ENCODE assay signal across 8 cellular contexts in genomic region chr11:117179048-117179999, GRCh38. TPM values are rescaled to one million over a fixed set of nuclear protein-coding genes. Genes with fewer than 3 reads are reported as not detected.
DNase-seq lines count a peak whose midpoint lies in the region; ATAC-seq, FAIRE-seq and TF ChIP-seq lines count a peak whose summit lies in the region.

No MANE protein-coding gene starts in this region.

- DNase-seq in SK-N-MC (ENCODE audit: low read depth, low spot score) (peak; percentile 22), K562 (ENCODE audit: extremely low read depth in 1 of 4, low spot score in 3 of 4) (peak in 3 of 4 experiments; percentile 27 to 65 (median 51)), inferior parietal cortex (ENCODE audit: extremely low spot score) (peak; percentile 14), NCI-H187 treated with DMSO at 0.1 percent for 48 hours (lab: John Stamatoyannopoulos, UW) (no peak)
- DNase-seq in stimulated activated CD4-positive, alpha-beta T cell treated with anti-CD3 and anti-CD28 coated beads, Interleukin-1b, Interleukin-23, amount 100 ng/mL, for 4 hours (ENCODE audit: low read depth in 2 of 2), result peak; percentile 15 to 27

- no peak for TF ChIP-seq CTCF in K562 (IDR thresholded peaks at IDR 0.05 in 2 of 3, conservative IDR thresholded peaks at IDR 0.05 in 1 of 3; ENCODE audit: insufficient read depth in 2 of 3, low read depth in 1 of 3, low read length in 3 of 3)

- H3K36me3 ChIP-seq in ACC112 (ENCODE audit: insufficient read depth, low read length), result no peaks in the 10 kb centered on the region
- no peaks in the 10 kb centered on the region for H3K36me3 ChIP-seq in SK-N-MC (ENCODE audit: insufficient read depth, low read length)
- peaks cover 22% of the 10 kb centered on the region for H3K36me3 ChIP-seq in K562 (ENCODE audit: control insufficient read depth, insufficient read depth, low read length)

- intact Hi-C loops in K562 (cut with micrococcal nuclease), result loop anchor here (2.0 kb wide), 1 partner anchor 35 kb away; the partner anchor contains the start of gene PAFAH1B2

- no peaks in the 10 kb centered on the region for H3K9me1 ChIP-seq in K562 (ENCODE audit: control insufficient read depth, insufficient read depth, low read length)

- peaks cover 11% of the 10 kb centered on the region for H3K79me2 ChIP-seq in ACC112 (ENCODE audit: control insufficient read depth, insufficient read depth, low read length, unreplicated experiment)
- H3K79me2 ChIP-seq in K562 (ENCODE audit: control insufficient read depth, insufficient read depth, low read length), result peaks cover 18% of the 10 kb centered on the region

- peak overlapping the region; percentile 86 for H3K4me2 ChIP-seq in K562 (ENCODE audit: insufficient read depth, low read length)

- TF ChIP-seq RAD21 in K562 (CRISPR knock-in tag; conservative IDR thresholded peaks at IDR 0.05 in 1 of 2, IDR thresholded peaks at IDR 0.05 in 1 of 2), result no peak

- no TSS peak for BruUV-seq in K562 (replicated peaks; lab: Mats Ljungman, UMichigan)

- no peak for TF ChIP-seq EP300 in K562 (IDR thresholded peaks at IDR 0.05; ENCODE audit: low read length)

- POLR2A ChIA-PET in K562 (lab: Yijun Ruan, JAX), result interaction anchor here (0.6 to 3.5 kb wide), 9 partner anchors 12 to 410 kb away, joined by 3 to 17 read pairs (median 5); partner anchors contain the start of gene PAFAH1B2

- in situ Hi-C loops in K562 (cut with MboI), result no loop called here

- H3K9me3 ChIP-seq in SK-N-MC (ENCODE audit: low read depth, low read length), result no peaks in the 10 kb centered on the region
- H3K9me3 ChIP-seq in K562 (replicated peaks; ENCODE audit: control insufficient read depth, insufficient read depth, low read depth, low read length), result no peaks in the 10 kb centered on the region

- H2AFZ ChIP-seq in ACC112 (ENCODE audit: low read length, unreplicated experiment) (peak overlapping the region; percentile 49), K562 (ENCODE audit: low read depth, low read length) (peak overlapping the region; percentile 76)

- H3K4me1 ChIP-seq in ACC112 (ENCODE audit: control insufficient read depth, insufficient read depth, low read length, unreplicated experiment) (peaks cover 25% of the 10 kb centered on the region), K562 (replicated peaks in 1 of 2; ENCODE audit: control insufficient read depth in 2 of 2, insufficient read depth in 2 of 2, low read length in 2 of 2) (peaks cover 24 to 40% of the 10 kb centered on the region in 2 experiments)

- FAIRE-seq in K562 (lab: Jason Lieb, UNC), result no peak

- no peaks in the 10 kb centered on the region for H4K20me1 ChIP-seq in K562 (replicated peaks; ENCODE audit: control insufficient read depth, insufficient read depth, low read length)

- H3K27me3 ChIP-seq in ACC112 (ENCODE audit: insufficient read depth, low read length), result no peaks in the 10 kb centered on the region
- no peaks in the 10 kb centered on the region for H3K27me3 ChIP-seq in K562 (ENCODE audit: control insufficient read depth in 2 of 2, insufficient read depth in 2 of 2, low read length in 2 of 2)

- 3% methylated on average over 33 of the region's 39 CpGs for WGBS in K562 (ENCODE audit: insufficient coverage, low coverage, missing lambda C conversion rate)

- H3K9ac ChIP-seq in SK-N-MC (ENCODE audit: insufficient read length) (peak overlapping the region; percentile 66), K562 (ENCODE audit: insufficient read depth in 1 of 2, low read depth in 2 of 2, low read length in 2 of 2) (peak overlapping the region; percentile 69 to 91)

- TF ChIP-seq POLR2A in K562 (conservative IDR thresholded peaks at IDR 0.05), result no peak

- H3K4me3 ChIP-seq in ACC112 (ENCODE audit: low read depth, low read length) (peak overlapping the region; percentile 80), SK-N-MC (peak overlapping the region; percentile 84), K562 (peak overlapping the region; percentile 49)

- ATAC-seq in GM18867 (IDR thresholded peaks at IDR 0.05; ENCODE audit: unreplicated experiment) (peak; percentile 28), HG03108 (IDR thresholded peaks at IDR 0.05; ENCODE audit: unreplicated experiment) (peak; percentile 14), K562 (peak; percentile 73)

- CTCF ChIA-PET in K562 (lab: Yijun Ruan, JAX; ENCODE audit: low intra/inter-chr PET ratio), result no interaction called here

- H3K27ac ChIP-seq in ACC112 (ENCODE audit: low read depth, low read length) (peak overlapping the region; percentile 46), SK-N-MC (peak overlapping the region; percentile 78), K562 (ENCODE audit: extremely low read depth, low read depth, low read length) (peak overlapping the region; percentile 67)

RNA-seq across cellular contexts. Expression of gene SIDT2, which starts 0.8 kb away (rescaled TPM):
- 140 and 344 TPM in 2 replicates for total RNA-seq in K562 (2011; cell fraction: chromatin; rRNA removed; ENCODE audit: low replicate concordance)
- 167 and 174 TPM in 2 replicates for total RNA-seq in K562 (2011; cell fraction: nucleolus; rRNA removed)
- 143 and 150 TPM in 2 replicates for total RNA-seq in K562 (2011; cell fraction: nucleoplasm; rRNA removed)
- total RNA-seq in K562 (2014; rRNA removed) (5.9 and 7.1 TPM in 2 replicates), K562 (2014; rRNA removed; fragmentation: Illumina TruSeq; extraction: Trizol) (4.4 and 6.5 TPM in 2 replicates), K562 (2015; rRNA removed; fragmentation: Illumina TruSeq; extraction: Trizol) (6.1 and 7.0 TPM in 2 replicates), K562 (2021) (17.7 and 20.2 TPM in 2 replicates)
- polyA plus RNA-seq in K562 (2011; rRNA removed) (11.5 and 21.7 TPM in 2 replicates), K562 (2014; fragmentation: Illumina TruSeq; extraction: Trizol) (14.4 and 15.6 TPM in 2 replicates), K562 (2014; fragmentation: Nextera tagmentation; extraction: Ambion mirVana) (1 to 10 TPM; 2.4 to 3.6 TPM), K562 (2014; rRNA removed) (14.1 and 22.2 TPM in 2 replicates)
- 11.6 and 15.7 TPM in 2 replicates for polyA plus RNA-seq in K562 (2011; cell fraction: cytosol; rRNA removed)
- polyA plus RNA-seq in K562 (2011; cell fraction: nucleus; rRNA removed), result 117 and 144 TPM in 2 replicates
- 15.7 and 22.6 TPM in 2 replicates for polyA plus RNA-seq in K562 (2012)
- 16.3 and 17.1 TPM in 2 replicates for polyA minus RNA-seq in K562 (2011; rRNA and poly(A)+ RNA removed)
- polyA minus RNA-seq in K562 (2011; cell fraction: cytosol; rRNA and poly(A)+ RNA removed), result 14.1 and 17.0 TPM in 2 replicates
- 32.9 and 48.4 TPM in 2 replicates for polyA minus RNA-seq in K562 (2011; cell fraction: nucleus; rRNA and poly(A)+ RNA removed)

RNA-seq across cellular contexts. Expression of gene TAGLN, which starts 19.8 kb away (rescaled TPM):
- 19.3 and 31.5 TPM in 2 replicates for total RNA-seq in K562 (2011; cell fraction: chromatin; rRNA removed; ENCODE audit: low replicate concordance)
- total RNA-seq in K562 (2011; cell fraction: nucleolus; rRNA removed), result 15.1 and 17.0 TPM in 2 replicates
- 12.9 and 14.2 TPM in 2 replicates for total RNA-seq in K562 (2011; cell fraction: nucleoplasm; rRNA removed)
- total RNA-seq in K562 (2014; rRNA removed) (0.95 and 1.3 TPM in 2 replicates), K562 (2014; rRNA removed; fragmentation: Illumina TruSeq; extraction: Trizol) (1.1 and 1.4 TPM in 2 replicates), K562 (2015; rRNA removed; fragmentation: Illumina TruSeq; extraction: Trizol) (0.87 and 1.2 TPM in 2 replicates), K562 (2021) (3.5 and 3.6 TPM in 2 replicates)
- polyA plus RNA-seq in K562 (2011; rRNA removed) (3.0 and 3.1 TPM in 2 replicates), K562 (2014; fragmentation: Illumina TruSeq; extraction: Trizol) (2.4 and 2.8 TPM in 2 replicates), K562 (2014; fragmentation: Nextera tagmentation; extraction: Ambion mirVana) (under 1 TPM; 0.21 to 0.56 TPM), K562 (2014; rRNA removed) (3.2 and 4.9 TPM in 2 replicates)
- polyA plus RNA-seq in K562 (2011; cell fraction: cytosol; rRNA removed), result 1.3 and 1.4 TPM in 2 replicates
- polyA plus RNA-seq in K562 (2011; cell fraction: nucleus; rRNA removed), result 22.1 and 23.9 TPM in 2 replicates
- 2.5 and 5.8 TPM in 2 replicates for polyA plus RNA-seq in K562 (2012)
- 1.7 and 2.7 TPM in 2 replicates for polyA minus RNA-seq in K562 (2011; rRNA and poly(A)+ RNA removed)
- polyA minus RNA-seq in K562 (2011; cell fraction: cytosol; rRNA and poly(A)+ RNA removed), result 2.0 TPM in 1 of 2 replicates, not detected in the other
- 3.2 and 3.3 TPM in 2 replicates for polyA minus RNA-seq in K562 (2011; cell fraction: nucleus; rRNA and poly(A)+ RNA removed)

RNA-seq across cellular contexts. Expression of gene PAFAH1B2, which starts 35.2 kb away (rescaled TPM):
- total RNA-seq in K562 (2011; cell fraction: chromatin; rRNA removed; ENCODE audit: low replicate concordance), result 47.5 and 78.4 TPM in 2 replicates
- total RNA-seq in K562 (2011; cell fraction: nucleolus; rRNA removed), result 27.7 and 27.9 TPM in 2 replicates
- 55.0 and 89.9 TPM in 2 replicates for total RNA-seq in K562 (2011; cell fraction: nucleoplasm; rRNA removed)
- total RNA-seq in K562 (2014; rRNA removed), result 61.0 and 64.9 TPM in 2 replicates
- total RNA-seq in K562 (2014; rRNA removed; fragmentation: Illumina TruSeq; extraction: Trizol), result 94.7 and 109 TPM in 2 replicates
- 70.4 and 74.2 TPM in 2 replicates for total RNA-seq in K562 (2015; rRNA removed; fragmentation: Illumina TruSeq; extraction: Trizol)
- total RNA-seq in K562 (2021), result 82.3 and 90.2 TPM in 2 replicates
- polyA plus RNA-seq in K562 (2011; rRNA removed), result 43.3 and 55.3 TPM in 2 replicates
- polyA plus RNA-seq in K562 (2011; cell fraction: cytosol; rRNA removed), result 31.2 and 34.2 TPM in 2 replicates
- 17.3 and 17.8 TPM in 2 replicates for polyA plus RNA-seq in K562 (2011; cell fraction: nucleus; rRNA removed)
- polyA plus RNA-seq in K562 (2012), result 28.3 and 30.4 TPM in 2 replicates
- 38.0 and 39.3 TPM in 2 replicates for polyA plus RNA-seq in K562 (2014; fragmentation: Illumina TruSeq; extraction: Trizol)
- polyA plus RNA-seq in K562 (2014; fragmentation: Nextera tagmentation; extraction: Ambion mirVana), result 10 to 100 TPM; 27.8 to 81.6 TPM
- 34.5 and 36.4 TPM in 2 replicates for polyA plus RNA-seq in K562 (2014; rRNA removed)
- 203 and 224 TPM in 2 replicates for polyA minus RNA-seq in K562 (2011; rRNA and poly(A)+ RNA removed)
- polyA minus RNA-seq in K562 (2011; cell fraction: cytosol; rRNA and poly(A)+ RNA removed), result 49.4 and 74.5 TPM in 2 replicates
- polyA minus RNA-seq in K562 (2011; cell fraction: nucleus; rRNA and poly(A)+ RNA removed), result 15.5 and 22.9 TPM in 2 replicates

RNA-seq across cellular contexts. Expression of gene PCSK7, which starts 52.5 kb away (rescaled TPM):
- 109 and 170 TPM in 2 replicates for total RNA-seq in K562 (2011; cell fraction: chromatin; rRNA removed; ENCODE audit: low replicate concordance)
- 70.1 and 82.7 TPM in 2 replicates for total RNA-seq in K562 (2011; cell fraction: nucleolus; rRNA removed)
- total RNA-seq in K562 (2011; cell fraction: nucleoplasm; rRNA removed), result 95.3 and 149 TPM in 2 replicates
- total RNA-seq in K562 (2014; rRNA removed) (15.2 and 20.8 TPM in 2 replicates), K562 (2014; rRNA removed; fragmentation: Illumina TruSeq; extraction: Trizol) (15.2 and 15.6 TPM in 2 replicates), K562 (2015; rRNA removed; fragmentation: Illumina TruSeq; extraction: Trizol) (16.7 and 18.2 TPM in 2 replicates), K562 (2021) (29.2 and 30.4 TPM in 2 replicates)
- polyA plus RNA-seq in K562 (2011; rRNA removed) (14.9 and 15.6 TPM in 2 replicates), K562 (2014; fragmentation: Illumina TruSeq; extraction: Trizol) (19.9 and 22.1 TPM in 2 replicates), K562 (2014; fragmentation: Nextera tagmentation; extraction: Ambion mirVana) (1 to 10 TPM; 3.1 to 3.9 TPM), K562 (2014; rRNA removed) (25.3 and 27.7 TPM in 2 replicates)
- 12.6 and 18.1 TPM in 2 replicates for polyA plus RNA-seq in K562 (2011; cell fraction: cytosol; rRNA removed)
- 52.6 and 75.4 TPM in 2 replicates for polyA plus RNA-seq in K562 (2011; cell fraction: nucleus; rRNA removed)
- polyA plus RNA-seq in K562 (2012), result 14.7 and 15.3 TPM in 2 replicates
- 14.8 and 19.1 TPM in 2 replicates for polyA minus RNA-seq in K562 (2011; rRNA and poly(A)+ RNA removed)
- polyA minus RNA-seq in K562 (2011; cell fraction: cytosol; rRNA and poly(A)+ RNA removed), result 10.0 and 10.3 TPM in 2 replicates
- 21.3 and 21.8 TPM in 2 replicates for polyA minus RNA-seq in K562 (2011; cell fraction: nucleus; rRNA and poly(A)+ RNA removed)

RNA-seq across cellular contexts. Expression of gene RNF214, which starts 53.1 kb away (rescaled TPM):
- 50.5 and 69.2 TPM in 2 replicates for total RNA-seq in K562 (2011; cell fraction: chromatin; rRNA removed; ENCODE audit: low replicate concordance)
- 27.5 and 29.7 TPM in 2 replicates for total RNA-seq in K562 (2011; cell fraction: nucleolus; rRNA removed)
- 50.4 and 53.5 TPM in 2 replicates for total RNA-seq in K562 (2011; cell fraction: nucleoplasm; rRNA removed)
- total RNA-seq in K562 (2014; rRNA removed) (6.6 and 10.1 TPM in 2 replicates), K562 (2014; rRNA removed; fragmentation: Illumina TruSeq; extraction: Trizol) (11.9 and 13.5 TPM in 2 replicates), K562 (2015; rRNA removed; fragmentation: Illumina TruSeq; extraction: Trizol) (9.5 and 10.2 TPM in 2 replicates), K562 (2021) (22.3 and 24.8 TPM in 2 replicates)
- polyA plus RNA-seq in K562 (2011; rRNA removed) (12.6 and 18.0 TPM in 2 replicates), K562 (2014; fragmentation: Illumina TruSeq; extraction: Trizol) (20.2 and 22.7 TPM in 2 replicates), K562 (2014; fragmentation: Nextera tagmentation; extraction: Ambion mirVana) (1 to 10 TPM; 6.6 to 7.4 TPM), K562 (2014; rRNA removed) (11.6 and 12.1 TPM in 2 replicates)
- polyA plus RNA-seq in K562 (2011; cell fraction: cytosol; rRNA removed), result 12.9 and 16.7 TPM in 2 replicates
- polyA plus RNA-seq in K562 (2011; cell fraction: nucleus; rRNA removed), result 28.9 and 44.6 TPM in 2 replicates
- polyA plus RNA-seq in K562 (2012), result 12.9 and 16.1 TPM in 2 replicates
- 22.6 and 29.9 TPM in 2 replicates for polyA minus RNA-seq in K562 (2011; rRNA and poly(A)+ RNA removed)
- 14.1 and 26.8 TPM in 2 replicates for polyA minus RNA-seq in K562 (2011; cell fraction: cytosol; rRNA and poly(A)+ RNA removed)
- polyA minus RNA-seq in K562 (2011; cell fraction: nucleus; rRNA and poly(A)+ RNA removed), result 17.6 and 23.9 TPM in 2 replicates

Comparison
In these comparisons a context has a peak if more than half of its experiments do, and no peak if none do; other contexts are left out.
1. ATAC-seq: peak in every context shown above with its lines; median percentile 73 in K562; 28 in GM18867; 14 in HG03108.